Comparison of ENCODE assay signal across 14 cellular contexts in genomic region chr5:179123491-179124328, GRCh38.
"Had no signal": no experiment of that assay in that cellular context is flagged by ENCODE, and none has a peak within 500 bp of the region (broad histone marks: within the 10 kb centered on the region; RNA-seq: fewer than 3 reads in every experiment).

No MANE protein-coding gene starts in this region.

- H3K4me1 Mint-ChIP-seq: mesothelial cell of epicardium; stimulated activated effector memory CD8-positive, alpha-beta T cell treated with anti-CD3 and anti-CD28 coated beads, Interleukin-12 subunit alpha, Interleukin-12 subunit beta, amount 100 ng/mL, for 72 hours; WTC11 had no signal

- H3K4me3 Mint-ChIP-seq: activated CD8-positive, alpha-beta T cell treated with anti-CD3 and anti-CD28 coated beads for 36 hours; activated T-cell treated with anti-CD3 and anti-CD28 coated beads, Interleukin-2, amount 50 U/mL, for 72 hours; mesothelial cell of epicardium; stimulated activated effector memory CD8-positive, alpha-beta T cell treated with anti-CD3 and anti-CD28 coated beads, Interleukin-12 subunit alpha, Interleukin-12 subunit beta, amount 100 ng/mL, for 72 hours; WTC11 had no signal

- H3K36me3 ChIP-seq: ovary, thyroid gland had no signal

- H3K27ac Mint-ChIP-seq: activated CD8-positive, alpha-beta T cell treated with anti-CD3 and anti-CD28 coated beads for 36 hours; activated T-cell treated with anti-CD3 and anti-CD28 coated beads, Interleukin-2, amount 50 U/mL, for 72 hours; mesothelial cell of epicardium; stimulated activated effector memory CD8-positive, alpha-beta T cell treated with anti-CD3 and anti-CD28 coated beads, Interleukin-12 subunit alpha, Interleukin-12 subunit beta, amount 100 ng/mL, for 72 hours; WTC11 had no signal

- H3K36me3 Mint-ChIP-seq: stimulated activated effector memory CD8-positive, alpha-beta T cell treated with anti-CD3 and anti-CD28 coated beads, Interleukin-12 subunit alpha, Interleukin-12 subunit beta, amount 100 ng/mL, for 72 hours; WTC11 had no signal

- H3K9me3 Mint-ChIP-seq: activated CD8-positive, alpha-beta T cell treated with anti-CD3 and anti-CD28 coated beads for 36 hours; stimulated activated effector memory CD8-positive, alpha-beta T cell treated with anti-CD3 and anti-CD28 coated beads, Interleukin-12 subunit alpha, Interleukin-12 subunit beta, amount 100 ng/mL, for 72 hours; WTC11 had no signal

- H3K27me3 Mint-ChIP-seq: activated CD8-positive, alpha-beta T cell treated with anti-CD3 and anti-CD28 coated beads for 36 hours had no signal

- DNase-seq: activated CD4-positive, alpha-beta T cell treated with anti-CD3 and anti-CD28 coated beads for 48 hours; activated CD8-positive, alpha-beta T cell treated with anti-CD3 and anti-CD28 coated beads for 36 hours; activated naive CD4-positive, alpha-beta T cell treated with Interleukin-2 at 50 U/mL for 16 hours; activated T-cell treated with anti-CD3 and anti-CD28 coated beads, Interleukin-2, amount 50 U/mL, for 72 hours; cerebellar nuclear complex; SIG-M5; stimulated activated CD4-positive, alpha-beta T cell treated with anti-CD3 and anti-CD28 coated beads, Interleukin-12 subunit alpha, Interleukin-12 subunit beta, amount 100 ng/mL, for 4 hours; stimulated activated CD4-positive, alpha-beta T cell treated with anti-CD3 and anti-CD28 coated beads, Interleukin-2, amount 100 ng/mL, for 24 hours; T-helper 2 cell; thyroid gland had no signal

- H3K27me3 ChIP-seq: ovary, thyroid gland had no signal

- H3K9me3 ChIP-seq: ovary, thyroid gland had no signal

- H3K4me3 ChIP-seq: ovary, thyroid gland had no signal

- H3K4me1 ChIP-seq: thyroid gland had no signal

- H3K27ac ChIP-seq: ovary, thyroid gland had no signal

- ATAC-seq: activated CD8-positive, alpha-beta T cell treated with anti-CD3 and anti-CD28 coated beads for 36 hours; activated T-cell treated with anti-CD3 and anti-CD28 coated beads, Interleukin-2, amount 50 U/mL, for 72 hours; stimulated activated effector memory CD8-positive, alpha-beta T cell treated with anti-CD3 and anti-CD28 coated beads, Interleukin-12 subunit alpha, Interleukin-12 subunit beta, amount 100 ng/mL, for 72 hours; WTC11 had no signal
